ENCODE assay signal across 8 cellular contexts in genomic region chr1:155172732-155173477, GRCh38. TPM values are rescaled to one million over a fixed set of nuclear protein-coding genes. Genes with fewer than 3 reads are reported as not detected.
DNase-seq lines count a peak whose midpoint lies in the region; ATAC-seq and TF ChIP-seq lines count a peak whose summit lies in the region.

Gene KRTCAP2 (minus strand): TSS chr1:155173304. CDS start chr1:155173224, 80 bp downstream.

- POLR2A ChIA-PET in activated B cell treated with CpG ODN at 0.5 μM for 24 hours (lab: Charles Lee) = interaction anchor here (0.6 to 4.5 kb wide), 33 partner anchors 9 to 1444 kb away, joined by 3 to 63 read pairs (median 4); partner anchors contain the start of genes ADAM15, DPM3, EFNA1 and EFNA3

- TF ChIP-seq CTCF in AG09309 (IDR thresholded peaks at IDR 0.05; ENCODE audit: control insufficient read depth, insufficient read depth, low read depth, low read length, missing control alignments) (peak; percentile 98), activated B cell treated with CpG ODN at 0.5 μM for 24 hours (IDR thresholded peaks at IDR 0.05) (peak; percentile 97)

- H3K27ac Mint-ChIP-seq in activated B cell treated with CpG ODN at 0.5 μM for 24 hours = peak within 1 kb of the TSS; percentile 98

- peaks cover 33% of the 10 kb centered on the region for H3K4me1 Mint-ChIP-seq in activated B cell treated with CpG ODN at 0.5 μM for 24 hours

- peak within 1 kb of the TSS; percentile 96 for H3K4me3 ChIP-seq in AG09309 (ENCODE audit: control insufficient read depth, low read depth, low read length)

- peak within 1 kb of the TSS; percentile 99 for H3K4me3 Mint-ChIP-seq in activated B cell treated with CpG ODN at 0.5 μM for 24 hours

- CTCF ChIA-PET in activated B cell treated with CpG ODN at 0.5 μM for 24 hours (lab: Charles Lee) = interaction anchor here (0.7 to 4.5 kb wide), 28 partner anchors 10 to 530 kb away, joined by 3 to 49 read pairs (median 4); partner anchors contain the start of genes ADAM15, EFNA1, EFNA3 and SLC50A1

- peak within 1 kb of the TSS; percentile 86 for H3K27ac ChIP-seq in caudate nucleus (ENCODE audit: low read depth, low read length)

- H3K27me3 Mint-ChIP-seq in activated B cell treated with CpG ODN at 0.5 μM for 24 hours = no peaks in the 10 kb centered on the region

- H3K9me3 Mint-ChIP-seq in activated B cell treated with CpG ODN at 0.5 μM for 24 hours = no peaks in the 10 kb centered on the region

- intact Hi-C loops in activated B cell treated with CpG ODN at 0.5 μM for 24 hours (cut with micrococcal nuclease) = loop anchor here (1.0 to 10.0 kb wide), 6 partner anchors 33 to 618 kb away; partner anchors contain the start of genes ADAM15, CKS1B, DPM3 and SHC1

- DNase-seq in AG09309 (ENCODE audit: low read depth) = peak; percentile 86
- peak; percentile 100 for DNase-seq in NCI-H345 (lab: John Stamatoyannopoulos, UW)
- DNase-seq in activated B cell treated with CpG ODN at 0.5 μM for 24 hours = peak; percentile 87
- peak in 59 of 61 donors; percentile 50 to 96 (median 90) for DNase-seq in caudate nucleus (lab: John Stamatoyannopoulos, UW)
- peak; percentile 97 for DNase-seq in islet precursor cell
- peak; percentile 92 to 94 (median 93) for DNase-seq in stimulated activated CD4-positive, alpha-beta T cell treated with anti-CD3 and anti-CD28 coated beads, Interleukin-12 subunit alpha, Interleukin-12 subunit beta, amount 100 ng/mL, for 48 hours (ENCODE audit: low read depth in 2 of 3, low spot score in 1 of 3)

- H3K36me3 Mint-ChIP-seq in activated B cell treated with CpG ODN at 0.5 μM for 24 hours (ENCODE audit: low read depth) = peaks cover 26% of the 10 kb centered on the region

- ATAC-seq in GM18907 (IDR thresholded peaks at IDR 0.05; ENCODE audit: unreplicated experiment) (peak; percentile 73), HG03175 (IDR thresholded peaks at IDR 0.05; ENCODE audit: unreplicated experiment) (peak; percentile 79), activated B cell treated with CpG ODN at 0.5 μM for 24 hours (ENCODE audit: low read depth) (peak; percentile 85)

RNA-seq across cellular contexts. Expression of gene KRTCAP2, which starts in this region (rescaled TPM):
- 128 and 132 TPM in 2 replicates for total RNA-seq in activated B cell treated with CpG ODN at 0.5 μM for 24 hours

Comparison
In these comparisons a context has a peak if more than half of its experiments do, and no peak if none do; other contexts are left out.
1. Peak in every context shown above with its lines: DNase-seq, ATAC-seq, H3K4me3 ChIP-seq and H3K27ac ChIP-seq.